In the genomic region with DNA sequence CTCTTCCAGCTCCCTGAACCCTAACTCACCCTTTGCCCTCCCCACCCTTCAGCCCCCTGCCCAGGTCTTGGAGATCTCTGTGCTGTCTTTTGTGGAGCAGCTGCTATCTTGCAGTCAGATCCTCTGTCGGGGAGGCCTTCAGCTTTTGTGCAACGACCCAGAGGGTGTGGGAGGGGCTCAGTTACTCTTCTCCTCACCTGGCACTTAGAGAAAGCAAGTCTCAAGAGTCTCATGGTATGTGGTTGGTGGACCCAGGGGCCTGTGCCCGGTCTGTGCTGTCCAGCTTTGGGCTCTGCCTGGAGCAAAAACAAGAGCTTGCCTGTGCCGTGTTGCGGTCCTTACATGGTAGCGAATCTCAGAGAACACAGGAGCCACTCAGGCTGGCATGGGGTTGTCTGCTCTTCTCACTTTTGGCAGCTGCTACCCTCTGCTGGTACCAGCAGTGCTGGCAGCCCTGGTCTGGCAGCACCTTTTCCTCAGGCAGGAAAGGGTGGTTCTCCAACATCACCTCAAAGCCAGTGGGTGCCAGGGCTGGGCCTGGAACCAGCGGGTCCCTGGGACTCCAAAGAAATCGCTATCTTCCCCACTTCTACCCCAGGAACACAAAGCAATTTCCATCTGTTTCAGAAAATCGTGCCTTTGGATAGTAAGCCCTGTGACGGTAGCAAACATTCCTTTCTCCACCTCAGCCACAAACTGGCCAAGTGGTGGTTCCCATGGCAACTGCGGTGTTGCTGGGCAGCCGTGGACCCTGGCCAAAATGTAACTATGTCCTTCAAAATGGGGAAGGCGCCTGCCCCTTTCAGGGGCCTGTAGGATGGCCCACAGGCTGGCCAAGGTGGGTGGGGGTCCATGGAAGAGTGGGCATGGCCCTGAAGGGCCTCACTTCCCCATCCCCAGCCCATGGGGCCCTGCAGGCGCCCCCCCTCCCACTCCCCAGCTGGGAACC, we compare ENCODE assay signal across 9 cellular contexts.
DNase-seq lines count a peak whose midpoint lies in the region; ATAC-seq, FAIRE-seq and TF ChIP-seq lines count a peak whose summit lies in the region.
"Had no signal": no experiment of that assay in that cellular context is flagged by ENCODE, and none has a peak within 500 bp of the region (broad histone marks: within the 10 kb centered on the region; RNA-seq: fewer than 3 reads in every experiment).

No MANE protein-coding gene starts in this region.

- H3K9ac ChIP-seq in skeletal muscle satellite cell (ENCODE audit: low read depth, low read length): peak overlapping the region; percentile 56

- CTCF ChIA-PET in CD4-positive, alpha-beta T cell (lab: Charles Lee): interaction anchor here (0.7 to 1.6 kb wide), 6 partner anchors 10 to 469 kb away, joined by 3 to 7 read pairs (median 4); no protein-coding TSS in a partner anchor

- peaks cover 35% of the 10 kb centered on the region for H3K4me1 Mint-ChIP-seq in CD4-positive, alpha-beta T cell (ENCODE audit: low read depth)

- H3K4me3 Mint-ChIP-seq in CD4-positive, alpha-beta T cell: peak overlapping the region; percentile 83

- H3K27ac Mint-ChIP-seq in CD4-positive, alpha-beta T cell: peak overlapping the region; percentile 77

- no peaks in the 10 kb centered on the region for H3K9me3 Mint-ChIP-seq in CD4-positive, alpha-beta T cell

- peak; percentile 45 to 69 (median 53) for DNase-seq in CD4-positive, alpha-beta T cell
- DNase-seq in NCI-H1092 treated with DMSO at 0.1 percent for 48 hours (lab: John Stamatoyannopoulos, UW): peak; percentile 61
- DNase-seq in activated effector memory CD4-positive, alpha-beta T cell treated with Interleukin-2 at 50 U/mL for 16 hours: peak; percentile 41
- peak; percentile 91 for DNase-seq in glomerular visceral epithelial cell (ENCODE audit: extremely low spot score)
- DNase-seq in D721Med (ENCODE audit: insufficient read length, low spot score): no peak
- DNase-seq in SHP77 treated with DMSO at 0.1 percent for 48 hours (lab: John Stamatoyannopoulos, UW): no peak

- peak; percentile 70 for TF ChIP-seq CTCF in CD4-positive, alpha-beta T cell (IDR thresholded peaks at IDR 0.05)
- TF ChIP-seq CTCF in D721Med (IDR thresholded peaks at IDR 0.05; ENCODE audit: insufficient read depth, missing control alignments): no peak

- no peaks in the 10 kb centered on the region for H3K36me3 Mint-ChIP-seq in CD4-positive, alpha-beta T cell (ENCODE audit: low read depth)

- POLR2A ChIA-PET in CD4-positive, alpha-beta T cell (lab: Charles Lee): interaction anchor here (0.7 to 1.8 kb wide), 6 partner anchors 17 to 482 kb away, joined by 3 to 9 read pairs (median 4); a partner anchor contains a TSS

- H3K4me3 ChIP-seq in skeletal muscle satellite cell (ENCODE audit: low read length): peak overlapping the region; percentile 2
- H3K4me3 ChIP-seq: gastrocnemius medialis had no signal

- no peak for FAIRE-seq in D721Med (lab: Jason Lieb, UNC)

- H3K9me3 ChIP-seq in CD4-positive, alpha-beta T cell (ENCODE audit: control insufficient read depth, low read length): no peaks in the 10 kb centered on the region
- H3K9me3 ChIP-seq in skeletal muscle satellite cell (replicated peaks; ENCODE audit: low read length): no peaks in the 10 kb centered on the region

- H3K27me3 Mint-ChIP-seq in CD4-positive, alpha-beta T cell: no peaks in the 10 kb centered on the region

- no peak overlapping the region for H3K27ac ChIP-seq in CD4-positive, alpha-beta T cell (ENCODE audit: low read depth, low read length)
- H3K27ac ChIP-seq: gastrocnemius medialis had no signal

- H3K27me3 ChIP-seq in CD4-positive, alpha-beta T cell (ENCODE audit: control insufficient read depth, insufficient read depth, low read length): no peaks in the 10 kb centered on the region
- H3K27me3 ChIP-seq in skeletal muscle satellite cell (ENCODE audit: control insufficient read depth, insufficient read depth, low read length): no peaks in the 10 kb centered on the region
- H3K27me3 ChIP-seq: gastrocnemius medialis had no signal

- intact Hi-C loops in CD4-positive, alpha-beta T cell (cut with DNase I, micrococcal nuclease): loop anchor here (1.0 to 10.0 kb wide), 5 partner anchors 86 to 469 kb away; a partner anchor contains a TSS

- H3K4me1 ChIP-seq in skeletal muscle satellite cell (ENCODE audit: control insufficient read depth, insufficient read depth, low read length): peaks cover 39% of the 10 kb centered on the region
- H3K4me1 ChIP-seq: gastrocnemius medialis had no signal

- no peaks in the 10 kb centered on the region for H3K36me3 ChIP-seq in skeletal muscle satellite cell (ENCODE audit: insufficient read depth, low read length)
- H3K36me3 ChIP-seq: gastrocnemius medialis had no signal

- H3K4me2 ChIP-seq in skeletal muscle satellite cell (ENCODE audit: low read length): peak overlapping the region; percentile 60

- ATAC-seq in CD4-positive, alpha-beta T cell (ENCODE audit: poor library complexity): peak; percentile 99
- ATAC-seq in GM18909 (IDR thresholded peaks at IDR 0.05; ENCODE audit: poor library complexity, unreplicated experiment): no peak
- ATAC-seq: gastrocnemius medialis had no signal

Comparison
In these comparisons a context has a peak if more than half of its experiments do, and no peak if none do; other contexts are left out.
1. DNase-seq: peak in CD4-positive, alpha-beta T cell (10 of 10), NCI-H1092 treated with DMSO at 0.1 percent for 48 hours (single experiment), activated effector memory CD4-positive, alpha-beta T cell treated with Interleukin-2 at 50 U/mL for 16 hours (single experiment) and glomerular visceral epithelial cell (single experiment); none in D721Med (single experiment) and SHP77 treated with DMSO at 0.1 percent for 48 hours (single experiment).